In the genomic region with DNA sequence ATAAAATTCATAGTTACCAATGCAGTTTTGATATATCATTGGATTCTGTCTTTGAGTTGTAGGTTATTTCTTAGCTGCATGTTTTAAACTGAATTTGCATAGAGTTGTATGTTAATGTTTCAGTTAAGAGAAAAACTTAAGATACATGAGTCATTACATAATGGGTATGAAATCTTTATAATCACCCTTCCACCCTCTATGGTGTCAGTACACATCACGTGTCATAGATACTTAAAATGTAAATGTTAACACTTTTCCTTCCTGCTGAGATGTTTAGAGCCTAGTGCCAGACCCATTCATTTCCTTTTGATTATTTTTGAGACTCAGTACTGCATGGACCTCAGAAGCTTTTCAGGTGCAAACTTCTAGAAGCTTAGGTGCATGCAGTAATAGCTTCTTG, we compare ENCODE assay signal across 1 cellular context.
TF ChIP-seq lines count a peak whose summit lies in the region.

No MANE protein-coding gene starts in this region.

TF ChIP-seq in HepG2, 621 proteins besides CTCF, POLR2A, EP300 and RAD21:
- TF ChIP-seq RBM22 (optimal IDR thresholded peaks at IDR 0.05; ENCODE audit: low read length), result peak; percentile 45
- TF ChIP-seq RBAK (CRISPR knock-in tag; IDR thresholded peaks at IDR 0.05), result no peak
TF ChIP-seq in HepG2: peak in this region for 1.
